8 cellular contexts compared by ENCODE assay signal in the genomic region with DNA sequence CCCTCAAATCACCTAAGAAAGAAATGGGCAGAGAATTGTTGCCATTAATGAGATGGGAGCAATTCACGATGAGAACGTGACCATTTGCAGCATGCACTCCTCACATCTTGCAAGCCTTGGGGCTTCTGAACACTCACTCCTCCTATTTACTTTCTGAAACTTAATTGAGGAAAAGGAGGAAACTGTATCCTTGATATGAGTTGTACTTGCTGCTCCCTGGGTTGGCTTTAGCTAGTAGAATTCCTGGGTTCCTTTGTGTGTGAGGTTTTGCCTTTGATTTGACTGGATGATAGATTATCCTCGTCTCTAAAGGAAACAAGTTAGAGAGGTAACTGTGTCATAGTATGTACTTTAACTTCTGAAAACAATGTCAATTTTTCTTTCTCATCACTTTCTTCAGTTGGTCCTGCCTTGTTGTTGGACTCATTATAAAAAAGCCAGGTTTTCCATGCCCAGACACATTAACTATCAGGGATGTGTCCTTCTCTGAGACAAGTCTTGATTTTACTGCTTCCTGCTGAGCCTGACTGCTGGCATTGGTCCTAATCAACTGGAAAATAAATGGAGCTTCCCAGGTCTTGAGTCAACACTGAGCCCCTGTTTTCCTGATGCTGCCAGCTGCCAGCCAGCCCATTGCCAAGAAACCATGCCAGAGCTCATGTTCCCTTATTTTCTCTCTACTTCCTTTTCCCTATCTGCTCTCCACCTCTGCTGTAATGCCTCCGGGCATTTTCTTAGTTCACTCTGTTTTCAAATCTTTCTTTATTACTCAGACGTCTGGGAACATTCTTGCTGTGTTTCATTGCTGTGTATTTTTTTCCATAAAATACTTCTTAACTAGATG. TPM values are rescaled to one million over a fixed set of nuclear protein-coding genes. Genes with fewer than 3 reads are reported as not detected.
DNase-seq lines count a peak whose midpoint lies in the region; ATAC-seq, FAIRE-seq and TF ChIP-seq lines count a peak whose summit lies in the region.

No MANE protein-coding gene starts in this region.

- no peak for ATAC-seq in HG03378 (IDR thresholded peaks at IDR 0.05; ENCODE audit: unreplicated experiment)

- H3K4me1 Mint-ChIP-seq in osteocyte (ENCODE audit: unreplicated experiment): peaks cover 29% of the 10 kb centered on the region

- no peaks in the 10 kb centered on the region for H3K36me3 Mint-ChIP-seq in osteocyte (ENCODE audit: unreplicated experiment)

- H3K4me3 Mint-ChIP-seq in osteocyte (ENCODE audit: unreplicated experiment): no peak overlapping the region

- DNase-seq in EH (ENCODE audit: low read depth): peak; percentile 91
- peak; percentile 76 for DNase-seq in NCI-H2196 treated with DMSO at 0.1 percent for 48 hours (lab: John Stamatoyannopoulos, UW; ENCODE audit: unreplicated experiment)
- DNase-seq in dermis microvascular lymphatic vessel endothelial cell (ENCODE audit: low read depth in 2 of 2): peak; percentile 21 to 89
- no peak for DNase-seq in osteocyte (ENCODE audit: extremely low spot score, unreplicated experiment)
- DNase-seq in T-helper 1 cell: no peak
- DNase-seq in H54 (ENCODE audit: insufficient read length, low spot score): no peak
- DNase-seq in HCEC 1CT: no peak

- H3K27ac Mint-ChIP-seq in osteocyte (ENCODE audit: unreplicated experiment): peak overlapping the region; percentile 90

- H3K9me3 Mint-ChIP-seq in osteocyte (ENCODE audit: unreplicated experiment): peaks cover 6% of the 10 kb centered on the region

- no peak for TF ChIP-seq CTCF in osteocyte (IDR thresholded peaks at IDR 0.05)

- no peak for FAIRE-seq in H54 (lab: Jason Lieb, UNC)

- H3K27me3 Mint-ChIP-seq in osteocyte (ENCODE audit: unreplicated experiment): no peaks in the 10 kb centered on the region

- no peak for TF ChIP-seq POLR2A in H54 (IDR thresholded peaks at IDR 0.05; ENCODE audit: low read depth, low read length)

RNA-seq across cellular contexts. Expression of gene MRAP2, which starts 6.0 kb away (rescaled TPM):
- total RNA-seq in dermis microvascular lymphatic vessel endothelial cell (4.6 and 4.9 TPM in 2 replicates), osteocyte (9.2 and 10.7 TPM in 2 replicates)

Comparison
In these comparisons a context has a peak if more than half of its experiments do, and no peak if none do; other contexts are left out.
1. DNase-seq: peak in EH (single experiment), NCI-H2196 treated with DMSO at 0.1 percent for 48 hours (single experiment) and dermis microvascular lymphatic vessel endothelial cell (2 of 2); none in osteocyte (single experiment), T-helper 1 cell (0 of 5), H54 (single experiment) and HCEC 1CT (single experiment).